8 cellular contexts compared by ENCODE assay signal in the genomic region with DNA sequence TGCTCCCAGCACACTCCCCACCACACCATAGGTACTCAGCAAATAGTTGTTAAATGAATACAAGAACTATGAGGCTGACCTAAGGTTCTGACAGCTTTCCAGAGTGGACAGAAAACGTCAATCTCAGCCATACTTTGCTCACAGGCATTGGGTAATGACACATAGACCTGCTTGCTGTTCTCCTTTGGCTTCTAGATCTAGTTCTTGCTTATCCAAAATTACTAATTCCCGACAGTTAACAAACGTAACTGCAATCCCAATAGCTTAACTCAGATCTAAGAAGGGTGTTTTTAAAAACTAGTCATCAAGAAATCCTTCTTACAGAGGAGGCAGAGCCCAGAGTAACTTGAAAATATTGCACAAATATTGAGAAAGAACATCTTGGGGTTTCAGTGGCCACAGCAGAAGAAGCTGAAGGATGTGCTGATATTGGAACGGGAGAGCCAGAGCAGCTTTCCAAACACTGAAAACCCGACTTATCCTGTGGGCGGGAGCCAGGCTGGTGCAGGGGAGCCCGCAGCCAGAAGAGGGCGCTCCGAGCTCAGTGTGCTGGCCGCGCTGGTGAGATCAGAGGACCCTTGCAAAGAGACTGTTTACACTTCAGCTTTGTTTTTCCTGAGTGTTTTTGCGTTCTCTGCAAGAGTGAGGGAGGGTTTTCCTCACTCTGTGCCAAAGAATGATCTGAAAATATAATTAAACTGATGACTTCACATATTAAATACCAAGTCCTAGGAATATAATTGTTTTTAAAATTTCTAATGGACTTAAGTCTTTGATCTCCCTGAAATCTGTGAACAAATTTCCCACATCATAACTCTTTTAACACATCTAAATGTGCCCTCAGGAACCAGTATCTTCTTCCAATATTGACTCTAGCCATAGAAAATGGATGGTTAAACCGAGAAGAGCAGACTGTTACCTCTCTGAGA. TPM values are rescaled to one million over a fixed set of nuclear protein-coding genes. Genes with fewer than 3 reads are reported as not detected.
DNase-seq lines count a peak whose midpoint lies in the region; ATAC-seq and TF ChIP-seq lines count a peak whose summit lies in the region.

No MANE protein-coding gene starts in this region.

- H3K4me3 Mint-ChIP-seq in activated T-helper 17 cell treated with anti-CD3 and anti-CD28 coated beads, Interleukin-2, amount 50 U/mL, for 72 hours, result no peak overlapping the region

- no peaks in the 10 kb centered on the region for H3K4me1 Mint-ChIP-seq in activated T-helper 17 cell treated with anti-CD3 and anti-CD28 coated beads, Interleukin-2, amount 50 U/mL, for 72 hours

- no peak overlapping the region for H3K4me2 ChIP-seq in neuronal stem cell (ENCODE audit: insufficient read depth, low read length, poor library complexity, severe bottlenecking)

- no peak overlapping the region for H3K27ac ChIP-seq in neuronal stem cell (replicated peaks; ENCODE audit: low read length)
- H3K27ac ChIP-seq in subcutaneous abdominal adipose tissue (ENCODE audit: low read depth, low read length), result peak overlapping the region; percentile 49

- no peak overlapping the region for H4K8ac ChIP-seq in neuronal stem cell (ENCODE audit: low read depth, low read length)

- H3K9me3 Mint-ChIP-seq in activated T-helper 17 cell treated with anti-CD3 and anti-CD28 coated beads, Interleukin-2, amount 50 U/mL, for 72 hours, result no peaks in the 10 kb centered on the region

- H3K23ac ChIP-seq in neuronal stem cell (ENCODE audit: low read depth, low read length, poor library complexity), result no peak overlapping the region

- no peak overlapping the region for H3K18ac ChIP-seq in neuronal stem cell (ENCODE audit: low read length)

- H3K79me1 ChIP-seq in neuronal stem cell (ENCODE audit: low read depth, low read length), result peaks cover 1% of the 10 kb centered on the region

- no peak overlapping the region for H4K91ac ChIP-seq in neuronal stem cell (ENCODE audit: low read depth, low read length, poor library complexity)

- TF ChIP-seq CTCF in AG09309 (IDR thresholded peaks at IDR 0.05; ENCODE audit: control insufficient read depth, insufficient read depth, low read depth, low read length, missing control alignments) (peak; percentile 100), fibroblast of the aortic adventitia (IDR thresholded peaks at IDR 0.05; ENCODE audit: insufficient read depth, low read length) (peak; percentile 100)

- no peak overlapping the region for H3K9ac ChIP-seq in neuronal stem cell (ENCODE audit: low read depth, low read length, poor library complexity)
- H3K9ac ChIP-seq in subcutaneous abdominal adipose tissue (ENCODE audit: low read length in 5 of 5), result peak overlapping the region in 1 of 5 donors; percentile 39

- H3K4me3 ChIP-seq in AG09309 (ENCODE audit: control insufficient read depth, low read depth, low read length) (no peak overlapping the region), fibroblast of the aortic adventitia (ENCODE audit: low read depth, low read length) (no peak overlapping the region), neuronal stem cell (ENCODE audit: low read length in 2 of 2) (no peak overlapping the region), subcutaneous abdominal adipose tissue (ENCODE audit: low read depth in 1 of 5, low read length in 5 of 5) (no peak overlapping the region)
- H3K4me3 ChIP-seq in Jurkat, Clone E6-1 (ENCODE audit: low read length), result no peak overlapping the region

- H3K27me3 ChIP-seq in neuronal stem cell (ENCODE audit: control insufficient read depth in 3 of 3, insufficient read depth in 3 of 3, low read depth in 1 of 3, low read length in 3 of 3) (peaks cover 0 to 2% (median 0%) of the 10 kb centered on the region in 3 experiments), subcutaneous abdominal adipose tissue (ENCODE audit: control insufficient read depth in 5 of 5, insufficient read depth in 4 of 5, low read length in 5 of 5) (no peaks in the 10 kb centered on the region)

- no CpG with 5 or more reads among the region's 13 CpGs for WGBS in neuronal stem cell (ENCODE audit: extremely low coverage in 2 of 2, insufficient read length in 2 of 2, insufficient replicate concordance in 1 of 2), 2 donors

- H3K14ac ChIP-seq in neuronal stem cell (ENCODE audit: low read length), result no peak overlapping the region

- no peak overlapping the region for H2BK12ac ChIP-seq in neuronal stem cell (ENCODE audit: low read length)

- H3K36me3 ChIP-seq in neuronal stem cell (replicated peaks in 1 of 2; ENCODE audit: control insufficient read depth in 2 of 2, insufficient read depth in 2 of 2, low read length in 2 of 2) (no peaks in the 10 kb centered on the region), subcutaneous abdominal adipose tissue (ENCODE audit: control insufficient read depth in 5 of 5, insufficient read depth in 5 of 5, low read length in 5 of 5) (no peaks in the 10 kb centered on the region)

- H3K4me1 ChIP-seq in neuronal stem cell (ENCODE audit: control insufficient read depth in 2 of 2, insufficient read depth in 1 of 2, low read depth in 1 of 2, low read length in 2 of 2) (no peaks in the 10 kb centered on the region), subcutaneous abdominal adipose tissue (ENCODE audit: control insufficient read depth in 5 of 5, insufficient read depth in 5 of 5, low read length in 5 of 5) (peaks cover 2 to 30% (median 21%) of the 10 kb centered on the region in 5 donors)

- H2AFZ ChIP-seq in neuronal stem cell (ENCODE audit: low read length), result peak overlapping the region; percentile 46

- ATAC-seq in activated T-helper 17 cell treated with anti-CD3 and anti-CD28 coated beads, Interleukin-2, amount 50 U/mL, for 72 hours (replicated peaks), result peak; percentile 80

- H2BK15ac ChIP-seq in neuronal stem cell (ENCODE audit: low read length), result no peak overlapping the region

- H3K27me3 Mint-ChIP-seq in activated T-helper 17 cell treated with anti-CD3 and anti-CD28 coated beads, Interleukin-2, amount 50 U/mL, for 72 hours, result peaks cover 16% of the 10 kb centered on the region

- no peak overlapping the region for H2BK5ac ChIP-seq in neuronal stem cell (ENCODE audit: low read length)

- H3K4ac ChIP-seq in neuronal stem cell (ENCODE audit: low read length), result no peak overlapping the region

- DNase-seq in AG09309 (ENCODE audit: low read depth) (peak; percentile 67), GM19238 (ENCODE audit: insufficient read length, low spot score) (peak; percentile 62), RPMI7951 (ENCODE audit: low read depth) (peak; percentile 64), fibroblast of the aortic adventitia (ENCODE audit: low read depth) (peak; percentile 82), neuronal stem cell (ENCODE audit: low spot score) (peak; percentile 69)
- DNase-seq in Jurkat, Clone E6-1 (ENCODE audit: low read depth, low spot score), result peak; percentile 42

- no peak overlapping the region for H2BK120ac ChIP-seq in neuronal stem cell (ENCODE audit: low read depth, low read length)

- H3K9me3 ChIP-seq in neuronal stem cell (replicated peaks in 1 of 2; ENCODE audit: control insufficient read depth in 2 of 2, insufficient read depth in 1 of 2, low read depth in 1 of 2, low read length in 2 of 2) (no peaks in the 10 kb centered on the region), subcutaneous abdominal adipose tissue (ENCODE audit: control insufficient read depth in 5 of 5, low read length in 5 of 5) (no peaks in the 10 kb centered on the region)

- H3K27ac Mint-ChIP-seq in activated T-helper 17 cell treated with anti-CD3 and anti-CD28 coated beads, Interleukin-2, amount 50 U/mL, for 72 hours, result no peak overlapping the region

- no peaks in the 10 kb centered on the region for H3K36me3 Mint-ChIP-seq in activated T-helper 17 cell treated with anti-CD3 and anti-CD28 coated beads, Interleukin-2, amount 50 U/mL, for 72 hours (ENCODE audit: low read depth)

- H2AK5ac ChIP-seq in neuronal stem cell (ENCODE audit: low read depth, low read length), result no peak overlapping the region

RNA-seq across cellular contexts. Expression of gene FGF1, which starts 30.3 kb away (rescaled TPM):
- not detected for polyA plus RNA-seq in Jurkat, Clone E6-1 (2012; ENCODE audit: insufficient read depth, insufficient read length)
- 11.5 and 13.1 TPM in 2 replicates for total RNA-seq in RPMI7951 (2014; rRNA removed; shearing (Covaris generic))
- not detected for total RNA-seq in activated T-helper 17 cell treated with anti-CD3 and anti-CD28 coated beads, Interleukin-2, amount 50 U/mL, for 72 hours
- total RNA-seq in fibroblast of the aortic adventitia (ENCODE audit: low replicate concordance), result 1.2 and 3.4 TPM in 2 replicates
- polyA plus RNA-seq in neuronal stem cell (2013, experiment 1 of 2), result 0.18 TPM
- polyA plus RNA-seq in neuronal stem cell (2013, experiment 2 of 2), result 0.10 TPM
